In the genomic region with DNA sequence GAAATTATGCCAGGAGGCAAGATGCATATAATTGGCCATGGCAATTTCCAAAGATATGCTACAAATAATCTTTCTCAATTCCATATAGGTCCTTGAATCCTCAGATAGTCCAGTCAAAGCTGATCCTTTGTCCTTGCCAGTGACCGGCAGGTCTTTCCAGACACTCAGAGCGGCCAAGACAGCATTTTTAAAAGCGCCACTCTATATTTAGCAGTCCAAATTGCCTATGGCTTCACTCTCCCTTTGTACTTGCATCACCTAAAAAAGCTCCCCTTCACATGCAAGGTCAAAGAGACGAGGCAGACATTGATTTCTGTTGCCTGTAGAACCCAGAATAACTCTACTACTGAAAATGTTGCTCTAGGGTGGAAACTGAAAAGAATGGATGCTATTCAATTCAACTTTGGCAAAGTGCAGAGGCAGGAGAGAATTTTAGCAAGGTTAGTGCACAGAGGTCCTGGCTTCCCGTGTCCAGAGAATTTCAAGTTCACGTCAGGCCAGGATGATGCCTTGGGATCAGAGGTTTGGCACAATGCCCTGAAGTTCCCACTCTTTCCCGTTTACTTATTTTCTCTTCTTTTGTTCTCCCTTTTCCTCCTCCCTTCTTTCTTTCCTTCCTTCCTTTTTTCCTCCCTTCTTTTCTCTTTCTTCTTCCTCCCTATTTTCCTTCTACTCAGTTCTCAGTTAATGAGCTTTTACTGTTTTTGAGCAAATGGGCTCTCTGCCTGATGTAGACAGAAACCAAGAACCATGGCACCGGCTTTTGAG, we compare ENCODE assay signal across 20 cellular contexts.
"Had no signal": no experiment of that assay in that cellular context is flagged by ENCODE, and none has a peak within 500 bp of the region (broad histone marks: within the 10 kb centered on the region; RNA-seq: fewer than 3 reads in every experiment).

No MANE protein-coding gene starts in this region.

- H3K9me3 ChIP-seq: prostate gland, suprapubic skin, transverse colon, uterus had no signal

- H3K36me3 Mint-ChIP-seq: activated naive CD4-positive, alpha-beta T cell treated with anti-CD3 and anti-CD28 coated beads, Interleukin-2, amount 50 U/mL, for 72 hours; brain; naive thymus-derived CD8-positive, alpha-beta T cell; stimulated activated effector memory CD8-positive, alpha-beta T cell treated with anti-CD3 and anti-CD28 coated beads, Interleukin-12 subunit alpha, Interleukin-12 subunit beta, amount 100 ng/mL, for 72 hours had no signal

- H3K4me3 ChIP-seq: lung, prostate gland, suprapubic skin, transverse colon, uterus had no signal

- DNase-seq: activated T-cell treated with anti-CD3 and anti-CD28 coated beads, Interleukin-2, amount 50 U/mL, for 24 hours; aorta; effector memory CD4-positive, alpha-beta T cell; foreskin melanocyte; hypothalamus; naive thymus-derived CD8-positive, alpha-beta T cell; stimulated activated CD4-positive, alpha-beta T cell treated with anti-CD3 and anti-CD28 coated beads, Interleukin-2, amount 100 ng/mL, for 24 hours; stimulated activated naive CD8-positive, alpha-beta T cell treated with anti-CD3 and anti-CD28 coated beads, Interleukin-15, amount 100 ng/mL, for 72 hours; T-helper 9 cell; transverse colon; uterus had no signal

- H3K4me1 Mint-ChIP-seq: activated T-helper 17 cell treated with anti-CD3 and anti-CD28 coated beads, Interleukin-2, amount 50 U/mL, for 72 hours; central memory CD8-positive, alpha-beta T cell; naive thymus-derived CD8-positive, alpha-beta T cell; stimulated activated effector memory CD8-positive, alpha-beta T cell treated with anti-CD3 and anti-CD28 coated beads, Interleukin-12 subunit alpha, Interleukin-12 subunit beta, amount 100 ng/mL, for 72 hours; stimulated activated naive CD8-positive, alpha-beta T cell treated with anti-CD3 and anti-CD28 coated beads, Interleukin-15, amount 100 ng/mL, for 72 hours had no signal

- H3K27ac ChIP-seq: prostate gland, suprapubic skin, transverse colon, uterus had no signal

- H3K27me3 ChIP-seq: suprapubic skin, transverse colon, uterus had no signal

- H3K27me3 Mint-ChIP-seq: brain; stimulated activated naive CD8-positive, alpha-beta T cell treated with anti-CD3 and anti-CD28 coated beads, Interleukin-15, amount 100 ng/mL, for 72 hours had no signal

- H3K36me3 ChIP-seq: prostate gland, suprapubic skin, transverse colon, uterus had no signal

- H3K4me3 Mint-ChIP-seq: activated T-cell treated with anti-CD3 and anti-CD28 coated beads, Interleukin-2, amount 50 U/mL, for 24 hours; activated T-helper 17 cell treated with anti-CD3 and anti-CD28 coated beads, Interleukin-2, amount 50 U/mL, for 72 hours; central memory CD8-positive, alpha-beta T cell; naive thymus-derived CD8-positive, alpha-beta T cell; stimulated activated effector memory CD8-positive, alpha-beta T cell treated with anti-CD3 and anti-CD28 coated beads, Interleukin-12 subunit alpha, Interleukin-12 subunit beta, amount 100 ng/mL, for 72 hours; stimulated activated naive CD8-positive, alpha-beta T cell treated with anti-CD3 and anti-CD28 coated beads, Interleukin-15, amount 100 ng/mL, for 72 hours had no signal

- H3K4me1 ChIP-seq: prostate gland, suprapubic skin, transverse colon, uterus had no signal

- H3K27ac Mint-ChIP-seq: activated naive CD4-positive, alpha-beta T cell treated with anti-CD3 and anti-CD28 coated beads, Interleukin-2, amount 50 U/mL, for 72 hours; activated T-cell treated with anti-CD3 and anti-CD28 coated beads, Interleukin-2, amount 50 U/mL, for 24 hours; activated T-helper 17 cell treated with anti-CD3 and anti-CD28 coated beads, Interleukin-2, amount 50 U/mL, for 72 hours; naive thymus-derived CD8-positive, alpha-beta T cell; stimulated activated effector memory CD8-positive, alpha-beta T cell treated with anti-CD3 and anti-CD28 coated beads, Interleukin-12 subunit alpha, Interleukin-12 subunit beta, amount 100 ng/mL, for 72 hours; stimulated activated naive CD8-positive, alpha-beta T cell treated with anti-CD3 and anti-CD28 coated beads, Interleukin-15, amount 100 ng/mL, for 72 hours had no signal

- FAIRE-seq: colon had no signal

- ATAC-seq: activated naive CD4-positive, alpha-beta T cell treated with anti-CD3 and anti-CD28 coated beads, Interleukin-2, amount 50 U/mL, for 72 hours; activated T-helper 17 cell treated with anti-CD3 and anti-CD28 coated beads, Interleukin-2, amount 50 U/mL, for 72 hours; naive thymus-derived CD8-positive, alpha-beta T cell; stimulated activated effector memory CD8-positive, alpha-beta T cell treated with anti-CD3 and anti-CD28 coated beads, Interleukin-12 subunit alpha, Interleukin-12 subunit beta, amount 100 ng/mL, for 72 hours; stimulated activated naive CD8-positive, alpha-beta T cell treated with anti-CD3 and anti-CD28 coated beads, Interleukin-15, amount 100 ng/mL, for 72 hours had no signal

- H3K9me3 Mint-ChIP-seq: activated naive CD4-positive, alpha-beta T cell treated with anti-CD3 and anti-CD28 coated beads, Interleukin-2, amount 50 U/mL, for 72 hours; activated T-cell treated with anti-CD3 and anti-CD28 coated beads, Interleukin-2, amount 50 U/mL, for 24 hours; activated T-helper 17 cell treated with anti-CD3 and anti-CD28 coated beads, Interleukin-2, amount 50 U/mL, for 72 hours; brain; central memory CD8-positive, alpha-beta T cell; stimulated activated effector memory CD8-positive, alpha-beta T cell treated with anti-CD3 and anti-CD28 coated beads, Interleukin-12 subunit alpha, Interleukin-12 subunit beta, amount 100 ng/mL, for 72 hours; stimulated activated naive CD8-positive, alpha-beta T cell treated with anti-CD3 and anti-CD28 coated beads, Interleukin-15, amount 100 ng/mL, for 72 hours had no signal
